ENCODE assay signal across 34 cellular contexts in genomic region chr15:67981848-67982247, GRCh38.
"Had no signal": no experiment of that assay in that cellular context is flagged by ENCODE, and none has a peak within 500 bp of the region (broad histone marks: within the 10 kb centered on the region; RNA-seq: fewer than 3 reads in every experiment).

No MANE protein-coding gene starts in this region.

- ATAC-seq: activated CD8-positive, alpha-beta T cell treated with anti-CD3 and anti-CD28 coated beads for 36 hours; activated naive CD4-positive, alpha-beta T cell treated with anti-CD3 and anti-CD28 coated beads, Interleukin-2, amount 50 U/mL, for 72 hours; activated T-cell treated with anti-CD3 and anti-CD28 coated beads, Interleukin-2, amount 50 U/mL, for 4 hours; activated T-cell treated with anti-CD3 and anti-CD28 coated beads, Interleukin-2, amount 50 U/mL, for 72 hours; activated T-helper 17 cell treated with anti-CD3 and anti-CD28 coated beads, Interleukin-2, amount 50 U/mL, for 72 hours; body of pancreas had no signal

- H3K36me3 ChIP-seq: adrenal gland, brain microvascular endothelial cell, breast epithelium had no signal

- H3K27ac ChIP-seq: adrenal gland, body of pancreas, brain microvascular endothelial cell, breast epithelium, VCaP had no signal

- H3K4me3 ChIP-seq: adrenal gland, body of pancreas, breast epithelium had no signal

- DNase-seq: activated B cell treated with CpG ODN at 0.5 μM for 24 hours; activated CD4-positive, alpha-beta memory T cell treated with anti-CD3 and anti-CD28 coated beads for 36 hours; activated CD4-positive, alpha-beta T cell treated with anti-CD3 and anti-CD28 coated beads for 4 hours; activated CD4-positive, alpha-beta T cell treated with anti-CD3 and anti-CD28 coated beads, Interleukin-2, amount 10 ng/mL, durations not matched to agents 24 days and 14 days; activated CD4-positive, alpha-beta T cell treated with anti-CD3 and anti-CD28 coated beads, Interleukin-2, amount 50 U/mL, for 1 hour; activated CD4-positive, alpha-beta T cell treated with anti-CD3 and anti-CD28 coated beads, Interleukin-2, amount 50 U/mL, for 4 hours; activated CD4-positive, CD25-positive, alpha-beta regulatory T cell treated with anti-CD3 and anti-CD28 coated beads, Interleukin-2, amount 50 U/mL, for 72 hours; activated CD8-positive, alpha-beta memory T cell treated with anti-CD3 and anti-CD28 coated beads, Interleukin-2, amount 50 U/mL, for 4 hours; activated CD8-positive, alpha-beta T cell treated with anti-CD3 and anti-CD28 coated beads for 36 hours; activated effector memory CD4-positive, alpha-beta T cell treated with anti-CD3 and anti-CD28 coated beads, Interleukin-2, amount 50 U/mL, for 16 hours; activated gamma-delta T cell treated with Interleukin-2 at 50 U/mL for 16 hours; activated naive CD4-positive, alpha-beta T cell; activated naive CD4-positive, alpha-beta T cell treated with anti-CD3 and anti-CD28 coated beads for 36 hours; activated naive CD4-positive, alpha-beta T cell treated with anti-CD3 and anti-CD28 coated beads, Interleukin-2, amount 50 U/mL, for 16 hours; activated naive CD8-positive, alpha-beta T cell treated with anti-CD3 and anti-CD28 coated beads for 36 hours; activated T-cell treated with anti-CD3 and anti-CD28 coated beads for 4 hours; activated T-cell treated with anti-CD3 and anti-CD28 coated beads, Interleukin-2, amount 50 U/mL, for 1 hour; activated T-cell treated with anti-CD3 and anti-CD28 coated beads, Interleukin-2, amount 50 U/mL, for 4 hours; activated T-cell treated with anti-CD3 and anti-CD28 coated beads, Interleukin-2, amount 50 U/mL, for 72 hours; amniotic stem cell; aorta; body of pancreas; brain microvascular endothelial cell; central memory CD4-positive, alpha-beta T cell; T-helper 1 cell; T-helper 2 cell; T-helper 9 cell had no signal

- H3K27me3 ChIP-seq: adrenal gland, body of pancreas, brain microvascular endothelial cell, breast epithelium had no signal

- FAIRE-seq: astrocyte, TTC549 had no signal

- H3K9me3 ChIP-seq: adrenal gland, breast epithelium had no signal

- H3K4me1 ChIP-seq: adrenal gland, body of pancreas, breast epithelium had no signal
